3 cellular contexts compared by ENCODE assay signal in genomic region chr20:34673411-34673810, GRCh38.
TF ChIP-seq lines count a peak whose summit lies in the region.

No MANE protein-coding gene starts in this region.

TF ChIP-seq in HepG2, 621 proteins besides CTCF, POLR2A, EP300 and RAD21:
- TF ChIP-seq TCF7L2 (IDR thresholded peaks at IDR 0.05; ENCODE audit: low read depth, low read length): no peak
- 0 out of 2 replicates have a peak, but pooled peaks have one; percentile 15 for TF ChIP-seq ZNF629 (CRISPR knock-in tag; conservative IDR thresholded peaks at IDR 0.05)
- peak; percentile 93 for TF ChIP-seq MAFK (conservative IDR thresholded peaks at IDR 0.05 in 1 of 2, IDR thresholded peaks at IDR 0.05 in 1 of 2; ENCODE audit: low read length in 2 of 2)
- peak; percentile 89 for TF ChIP-seq MAFF (IDR thresholded peaks at IDR 0.05; ENCODE audit: low read depth, low read length)
- TF ChIP-seq NONO (IDR thresholded peaks at IDR 0.05): no peak
- no peak for TF ChIP-seq NONO (CRISPR knock-in tag; conservative IDR thresholded peaks at IDR 0.05)
TF ChIP-seq in HepG2: peak in this region for 3.

TF ChIP-seq in IMR-90, 13 proteins besides CTCF, POLR2A, EP300 and RAD21:
- TF ChIP-seq MXI1 (IDR thresholded peaks at IDR 0.05; ENCODE audit: borderline replicate concordance, low read depth, low read length) (no peak), MAFK (IDR thresholded peaks at IDR 0.05; ENCODE audit: low read depth, low read length) (peak; percentile 76)

TF ChIP-seq in K562, 482 proteins besides CTCF, POLR2A, EP300 and RAD21:
- TF ChIP-seq HDAC6 (IDR thresholded peaks at IDR 0.05; ENCODE audit: low read depth, low read length): no peak
- peak; percentile 43; the same call in 1 of the 2 replicates for TF ChIP-seq C11orf30 (IDR thresholded peaks at IDR 0.05; ENCODE audit: low read depth)
- no peak for TF ChIP-seq SOX6 (IDR thresholded peaks at IDR 0.05)
- no peak for TF ChIP-seq XRCC4 (IDR thresholded peaks at IDR 0.05; ENCODE audit: extremely low read depth, insufficient read depth, insufficient read length)
- 0 out of 2 replicates have a peak, but pooled peaks have one; percentile 15 for TF ChIP-seq MAFF (IDR thresholded peaks at IDR 0.05; ENCODE audit: low read length)
- TF ChIP-seq ZNF316 (IDR thresholded peaks at IDR 0.05): peak; percentile 73
